Comparison of ENCODE assay signal across 8 cellular contexts in the genomic region with DNA sequence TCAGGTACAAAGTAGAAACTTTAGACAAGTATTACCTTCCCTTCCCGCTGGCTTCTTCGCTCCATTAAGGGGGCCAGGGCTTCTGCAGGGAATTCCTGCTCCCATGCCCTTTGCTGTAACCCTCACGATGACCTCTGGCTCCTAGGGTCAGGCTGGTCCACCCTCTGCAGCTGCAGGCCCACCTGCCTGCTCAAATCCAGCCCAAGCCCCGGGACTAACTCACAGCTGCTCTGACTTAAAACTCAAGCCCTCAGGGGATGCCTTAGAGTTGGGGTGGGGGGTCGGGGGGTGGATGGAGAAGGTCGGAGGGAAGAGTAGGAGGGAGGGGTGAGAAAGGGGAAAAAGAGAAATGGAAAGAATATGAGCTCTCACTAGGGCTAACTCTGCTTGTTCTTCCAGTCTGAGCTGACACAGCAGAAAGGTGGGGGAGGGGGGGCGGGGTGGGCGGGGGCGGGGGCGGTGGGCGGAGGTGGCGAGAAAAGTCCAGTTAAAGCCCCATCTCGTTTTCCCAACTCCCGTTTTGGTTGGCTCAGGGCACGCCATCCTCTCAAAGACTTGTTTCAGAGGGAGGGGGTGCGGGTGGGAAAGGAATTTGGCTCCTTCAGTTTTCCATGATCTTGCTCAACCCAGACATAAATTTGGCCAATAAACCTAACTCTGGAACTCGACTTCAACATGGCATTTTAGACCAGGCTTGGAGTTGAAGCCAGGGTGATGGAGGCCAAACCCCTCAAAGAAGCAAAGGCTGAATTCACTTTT. TPM values are rescaled to one million over a fixed set of nuclear protein-coding genes. Genes with fewer than 3 reads are reported as not detected.
DNase-seq lines count a peak whose midpoint lies in the region; ATAC-seq, FAIRE-seq and TF ChIP-seq lines count a peak whose summit lies in the region.

No MANE protein-coding gene starts in this region.

- H3K9ac ChIP-seq in iPS-18a (ENCODE audit: low read length) (no peak overlapping the region), smooth muscle cell (ENCODE audit: low read depth) (peak overlapping the region; percentile 86)

- FAIRE-seq in GM12892 (lab: Jason Lieb, UNC), result no peak

- H3K27me3 ChIP-seq in iPS-18a (ENCODE audit: control insufficient read depth, insufficient read depth, low read length) (peaks cover 39% of the 10 kb centered on the region), smooth muscle cell (ENCODE audit: low read depth) (no peaks in the 10 kb centered on the region)

- no peak overlapping the region for H2AFZ ChIP-seq in smooth muscle cell (ENCODE audit: low read depth)

- no peak for DNase-seq in HFF-Myc (ENCODE audit: extremely low read depth, low read depth)
- peak; percentile 79 for DNase-seq in astrocyte of the hippocampus (ENCODE audit: low read depth, low spot score)
- DNase-seq in smooth muscle cell (lab: John Stamatoyannopoulos, UW; ENCODE audit: unreplicated experiment), result no peak
- no peak for DNase-seq in LoVo (ENCODE audit: low spot score)
- DNase-seq in NOMO-1 (lab: John Stamatoyannopoulos, UW; ENCODE audit: unreplicated experiment in 2 of 2), result no peak
- DNase-seq in GM12892 (ENCODE audit: insufficient read length), result no peak

- H3K4me1 ChIP-seq in iPS-18a (ENCODE audit: control insufficient read depth, low read depth, low read length) (peaks cover 17% of the 10 kb centered on the region), smooth muscle cell (ENCODE audit: low read depth) (peaks cover 39% of the 10 kb centered on the region)

- H3K4me3 ChIP-seq in HFF-Myc (replicated peaks; ENCODE audit: low read depth, low read length) (peak overlapping the region; percentile 6; the same call in 1 of the 2 replicates), iPS-18a (ENCODE audit: low read length) (peak overlapping the region; percentile 90), smooth muscle cell (peak overlapping the region; percentile 56)

- no peaks in the 10 kb centered on the region for H3K9me3 ChIP-seq in iPS-18a (ENCODE audit: control insufficient read depth, low read depth, low read length)
- H3K9me3 ChIP-seq in smooth muscle cell (replicated peaks; ENCODE audit: low read depth), result no peaks in the 10 kb centered on the region

- peaks cover 50% of the 10 kb centered on the region for H4K20me1 ChIP-seq in smooth muscle cell (ENCODE audit: low read depth)

- H3F3A ChIP-seq in smooth muscle cell (ENCODE audit: low read depth), result peaks cover 56% of the 10 kb centered on the region

- H3K79me2 ChIP-seq in smooth muscle cell (ENCODE audit: low read depth), result peaks cover 87% of the 10 kb centered on the region

- no peak for TF ChIP-seq POLR2A in GM12892 (IDR thresholded peaks at IDR 0.05; ENCODE audit: low read depth, low read length)

- TF ChIP-seq CTCF in HFF-Myc (IDR thresholded peaks at IDR 0.05; ENCODE audit: low read depth, low read length, missing control alignments), result no peak
- TF ChIP-seq CTCF in smooth muscle cell (IDR thresholded peaks at IDR 0.05; ENCODE audit: borderline replicate concordance, insufficient read depth, poor library complexity, severe bottlenecking), result no peak

- ATAC-seq in GM21447 (IDR thresholded peaks at IDR 0.05; ENCODE audit: unreplicated experiment), result no peak

- H3K4me2 ChIP-seq in smooth muscle cell, result peak overlapping the region; percentile 97

- H3K27ac ChIP-seq in iPS-18a (ENCODE audit: low read length) (no peak overlapping the region), smooth muscle cell (ENCODE audit: low read depth) (peak overlapping the region; percentile 92)

- WGBS in smooth muscle cell (ENCODE audit: low lambda C conversion rate), result 44% methylated on average over 7 of the region's 17 CpGs

- H3K36me3 ChIP-seq in iPS-18a (ENCODE audit: control insufficient read depth, low read depth, low read length) (no peaks in the 10 kb centered on the region), smooth muscle cell (ENCODE audit: low read depth) (no peaks in the 10 kb centered on the region)

RNA-seq across cellular contexts. Expression of a gene that starts 4.7 kb away (rescaled TPM):
- 766 and 787 TPM in 2 replicates for total RNA-seq in smooth muscle cell
- polyA plus RNA-seq in smooth muscle cell, result 381 and 426 TPM in 2 replicates
- polyA plus RNA-seq in GM12892 (2012; ENCODE audit: missing spikeins), result not detected

RNA-seq across cellular contexts. Expression of a gene that starts 57.4 kb away (rescaled TPM):
- total RNA-seq in smooth muscle cell, result 143 and 162 TPM in 2 replicates
- polyA plus RNA-seq in smooth muscle cell, result 225 and 416 TPM in 2 replicates
- 1.5 TPM for polyA plus RNA-seq in GM12892 (2012; ENCODE audit: missing spikeins)

Comparison
In these comparisons a context has a peak if more than half of its experiments do, and no peak if none do; other contexts are left out.
1. H3K4me3 ChIP-seq: peak in every context shown above with its lines; median percentile 90 in iPS-18a; 56 in smooth muscle cell; 6 in HFF-Myc.